9 cellular contexts compared by ENCODE assay signal in genomic region chr2:202976809-202977208, GRCh38.
"Had no signal": no experiment of that assay in that cellular context is flagged by ENCODE, and none has a peak within 500 bp of the region (broad histone marks: within the 10 kb centered on the region; RNA-seq: fewer than 3 reads in every experiment).

No MANE protein-coding gene starts in this region.

- H3K27ac ChIP-seq: GM23248, HL-60 had no signal

- H3K27ac Mint-ChIP-seq: HFFc6 had no signal

- H3K4me1 ChIP-seq: HAP-1 had no signal

- H3K4me1 Mint-ChIP-seq: IgD-negative memory B cell had no signal

- H3K9me3 ChIP-seq: HAP-1 had no signal

- H3K9me3 Mint-ChIP-seq: HFFc6, IgD-negative memory B cell had no signal

- H3K27me3 Mint-ChIP-seq: IgD-negative memory B cell had no signal

- H3K4me3 Mint-ChIP-seq: HFFc6, IgD-negative memory B cell had no signal

- DNase-seq: GM23248, GOT3, H7, HFFc6 had no signal

- ATAC-seq: HCT116, HepG2 had no signal

- H3K4me3 ChIP-seq: GM23248, HAP-1 had no signal

- H3K36me3 ChIP-seq: HAP-1 had no signal

- FAIRE-seq: HepG2 had no signal
